8 cellular contexts compared by ENCODE assay signal in genomic region chr4:10117424-10118354, GRCh38. TPM values are rescaled to one million over a fixed set of nuclear protein-coding genes. Genes with fewer than 3 reads are reported as not detected.
DNase-seq lines count a peak whose midpoint lies in the region; ATAC-seq, FAIRE-seq and TF ChIP-seq lines count a peak whose summit lies in the region.

No MANE protein-coding gene starts in this region.

- no peaks in the 10 kb centered on the region for H3K9me3 ChIP-seq in Panc1 (ENCODE audit: control insufficient read depth, insufficient read depth, low read depth, low read length)
- no peaks in the 10 kb centered on the region for H3K9me3 ChIP-seq in mammary epithelial cell (replicated peaks; ENCODE audit: insufficient read depth, low read length)

- H3K27ac ChIP-seq in Panc1 (ENCODE audit: low read length) = peak overlapping the region; percentile 92
- peak overlapping the region; percentile 78 for H3K27ac ChIP-seq in mammary epithelial cell (ENCODE audit: insufficient read depth, low read depth, low read length)
- peak overlapping the region; percentile 90 for H3K27ac ChIP-seq in temporal lobe (ENCODE audit: low read depth, low read length)

- TF ChIP-seq CTCF in AG04449 (IDR thresholded peaks at IDR 0.05; ENCODE audit: insufficient read depth, low read length, missing control alignments) (no peak), Panc1 (IDR thresholded peaks at IDR 0.05) (no peak), mammary epithelial cell (conservative IDR thresholded peaks at IDR 0.05 in 1 of 2, IDR thresholded peaks at IDR 0.05 in 1 of 2; ENCODE audit: extremely low read depth in 1 of 2, insufficient read depth in 1 of 2, low read depth in 1 of 2, low read length in 2 of 2) (no peak), lower leg skin (IDR thresholded peaks at IDR 0.05) (no peak)

- BruUV-seq in Panc1 (replicated peaks; lab: Mats Ljungman, UMichigan) (TSS peak; percentile 97), mammary epithelial cell (replicated peaks; lab: Mats Ljungman, UMichigan) (no TSS peak)

- in situ Hi-C loops in Panc1 (cut with HindIII; ENCODE audit: low pct_unique_long_range_greater_than_20kb, low sequenced_read_pairs) = no loop called here
- in situ Hi-C loops in mammary epithelial cell (cut with MboI; ENCODE audit: low sequenced_read_pairs in 2 of 2) = no loop called here

- DNase-seq in AG04449 (ENCODE audit: low read depth, low spot score) = no peak
- DNase-seq in Panc1 (ENCODE audit: low read depth, low spot score) = no peak
- no peak for DNase-seq in mammary epithelial cell
- DNase-seq in lower leg skin (ENCODE audit: low spot score in 2 of 2) = no peak
- DNase-seq in NCI-H2196 (lab: John Stamatoyannopoulos, UW; ENCODE audit: unreplicated experiment) = no peak
- DNase-seq in RCC 7860 (ENCODE audit: low spot score) = no peak

- peak overlapping the region; percentile 36 for H2AFZ ChIP-seq in mammary epithelial cell (ENCODE audit: low read depth, low read length)

- H3K9ac ChIP-seq in mammary epithelial cell (ENCODE audit: insufficient read depth, low read length) = peak overlapping the region; percentile 81

- intact Hi-C loops in Panc1 (cut with micrococcal nuclease; ENCODE audit: unreplicated experiment) (no loop called here), mammary epithelial cell (cut with micrococcal nuclease) (loop anchor here (2.0 kb wide), 1 partner anchor 43 kb away; no protein-coding TSS in a partner anchor), lower leg skin (cut with DNase I; ENCODE audit: low total_unique reads) (no loop called here)

- H3K4me3 ChIP-seq in AG04449 (ENCODE audit: low read depth, low read length) (peak overlapping the region; percentile 69), Panc1 (ENCODE audit: low read depth in 2 of 2, low read length in 2 of 2) (peak overlapping the region; percentile 58 to 73), mammary epithelial cell (replicated peaks in 1 of 3; ENCODE audit: insufficient read depth in 1 of 3, low read depth in 2 of 3, low read length in 3 of 3) (peak overlapping the region; percentile 59 to 74 (median 59)), lower leg skin (ENCODE audit: low read depth, poor library complexity, severe bottlenecking) (peak overlapping the region; percentile 16)

- peak overlapping the region; percentile 91 for H3K4me2 ChIP-seq in mammary epithelial cell (ENCODE audit: insufficient read depth, low read depth, low read length)

- ATAC-seq in GM21529 (IDR thresholded peaks at IDR 0.05; ENCODE audit: unreplicated experiment) = peak; percentile 26
- ATAC-seq in Panc1 = no peak

- POLR2A ChIA-PET in AG04449 (lab: Yijun Ruan, JAX) = interaction anchor here (0.6 to 3.6 kb wide), 20 partner anchors 9 to 1724 kb away, joined by 3 to 87 read pairs (median 4); partner anchors contain the start of gene ZNF518B
- POLR2A ChIA-PET in Panc1 (lab: Charles Lee) = interaction anchor here (0.6 to 1.6 kb wide), 3 partner anchors 9 to 103 kb away, joined by 3 to 4 read pairs (median 3); no protein-coding TSS in a partner anchor

- H3K79me2 ChIP-seq in mammary epithelial cell (ENCODE audit: insufficient read depth, low read length) = peaks cover 37% of the 10 kb centered on the region

- H3K4me1 ChIP-seq in Panc1 (ENCODE audit: control insufficient read depth, insufficient read depth, low read length) (peaks cover 12% of the 10 kb centered on the region), mammary epithelial cell (ENCODE audit: insufficient read depth, low read length) (peaks cover 34% of the 10 kb centered on the region)

- H3K36me3 ChIP-seq in Panc1 (ENCODE audit: control insufficient read depth, insufficient read depth, low read length) (peaks cover 5% of the 10 kb centered on the region), mammary epithelial cell (ENCODE audit: insufficient read depth, low read length) (peaks cover 23% of the 10 kb centered on the region)

- H3K27me3 ChIP-seq in Panc1 (ENCODE audit: control insufficient read depth, insufficient read depth, low read length) (no peaks in the 10 kb centered on the region), mammary epithelial cell (ENCODE audit: insufficient read depth, low read length) (no peaks in the 10 kb centered on the region)

- 34% methylated on average over 15 of the region's 22 CpGs for WGBS in mammary epithelial cell (ENCODE audit: low coverage, missing lambda C conversion rate)
- WGBS in lower leg skin, 2 donors = 42 to 57% methylated on average over 22 of the region's 22 CpGs

- no peak for TF ChIP-seq POLR2A in lower leg skin (IDR thresholded peaks at IDR 0.05)

- peaks cover 3% of the 10 kb centered on the region for H4K20me1 ChIP-seq in mammary epithelial cell (ENCODE audit: insufficient read depth, low read length)

- dilution Hi-C loops in mammary epithelial cell (cut with HindIII; ENCODE audit: low sequenced_read_pairs) = no loop called here

- no peak for FAIRE-seq in RCC 7860 (lab: Jason Lieb, UNC)

- CTCF ChIA-PET in AG04449 (lab: Yijun Ruan, JAX) = interaction anchor here (1.5 kb wide), 1 partner anchor 24 kb away, joined by 4 read pairs; no protein-coding TSS in a partner anchor
- CTCF ChIA-PET in Panc1 (lab: Charles Lee) = interaction anchor here (0.6 kb wide), 1 partner anchor 18 kb away, joined by 3 read pairs; no protein-coding TSS in a partner anchor
- CTCF ChIA-PET in mammary epithelial cell (lab: Charles Lee; ENCODE audit: low non-redundant PET) = no interaction called here

RNA-seq across cellular contexts. Expression of gene WDR1, which starts 1.1 kb away (rescaled TPM):
- total RNA-seq in Panc1 (2021; ENCODE audit: unreplicated experiment) (260 TPM), mammary epithelial cell (100 to 1,000 TPM; 384 to 470 TPM), lower leg skin (100 to 1,000 TPM in 3 of 4 donors, 10 to 100 TPM in 1; 83.2 to 163 (median 144) TPM), temporal lobe (59.7 TPM)
- 339 TPM for polyA plus RNA-seq in Panc1 (2012; ENCODE audit: insufficient read length)
- polyA plus RNA-seq in mammary epithelial cell = 466 TPM
- 713 TPM for polyA minus RNA-seq in mammary epithelial cell

Comparison
In these comparisons a context has a peak if more than half of its experiments do, and no peak if none do; other contexts are left out.
1. H3K4me3 ChIP-seq: peak in every context shown above with its lines; median percentile 69 in AG04449; 66 in Panc1; 59 in mammary epithelial cell; 16 in lower leg skin.